ENCODE assay signal across 27 cellular contexts in the genomic region with DNA sequence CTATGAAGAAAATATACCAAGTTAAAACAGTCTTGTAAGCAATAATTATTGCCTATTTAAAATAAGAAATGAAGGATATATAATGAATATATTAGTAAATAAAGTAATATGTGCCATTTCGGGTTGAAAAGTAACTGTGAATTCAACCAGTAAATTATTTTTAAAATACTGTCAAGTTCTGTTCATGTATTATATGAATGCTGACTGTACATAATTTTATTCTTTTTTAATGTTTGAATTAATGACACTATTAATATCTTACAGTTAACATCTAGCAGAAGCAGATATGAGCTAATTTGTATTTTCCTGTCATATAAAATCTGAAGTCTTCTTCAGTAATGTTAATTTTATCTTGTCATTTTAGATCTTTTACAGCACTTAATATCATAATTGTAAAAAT.
"Had no signal": no experiment of that assay in that cellular context is flagged by ENCODE, and none has a peak within 500 bp of the region (broad histone marks: within the 10 kb centered on the region; RNA-seq: fewer than 3 reads in every experiment).

No MANE protein-coding gene starts in this region.

- H3K27me3 ChIP-seq: stomach, suprapubic skin, testis, thyroid gland, tibial artery, tibial nerve, transverse colon, upper lobe of left lung, upper lobe of right lung, uterus, vagina had no signal

- H3K36me3 ChIP-seq: stomach, suprapubic skin, thoracic aorta, thyroid gland, tibial artery, tibial nerve, transverse colon, upper lobe of left lung, upper lobe of right lung, uterus, vagina had no signal

- H3K27ac ChIP-seq: stomach, suprapubic skin, testis, thoracic aorta, thyroid gland, tibial artery, tibial nerve, transverse colon, upper lobe of left lung, upper lobe of right lung, uterus, vagina had no signal

- H3K4me3 ChIP-seq: stomach, suprapubic skin, testis, thoracic aorta, thyroid gland, tibial artery, tibial nerve, transverse colon, upper lobe of left lung, upper lobe of right lung, uterus, vagina had no signal

- ATAC-seq: stimulated activated effector memory CD8-positive, alpha-beta T cell treated with anti-CD3 and anti-CD28 coated beads, Interleukin-12 subunit alpha, Interleukin-12 subunit beta, amount 100 ng/mL, for 72 hours; stimulated activated memory B cell treated with anti-CD40 and anti-IgM and Interleukin-4, amounts not matched to agents 10 μg/mL and 1 μg/mL and 100 μg/mL, for 72 hours; stimulated activated naive B cell treated with anti-CD40 and anti-IgM and Interleukin-4, amounts not matched to agents 10 μg/mL and 1 μg/mL and 100 μg/mL, for 72 hours; stimulated activated naive CD8-positive, alpha-beta T cell treated with anti-CD3 and anti-CD28 coated beads, Interleukin-15, amount 100 ng/mL, for 72 hours; stimulated activated naive CD8-positive, alpha-beta T cell treated with anti-CD3 and anti-CD28 coated beads, Interleukin-15, Interleukin-2, amounts not matched to agents 100 U/mL and 50 U/mL, for 24 hours; upper lobe of right lung had no signal

- H3K9me3 ChIP-seq: stomach, suprapubic skin, testis, thoracic aorta, thyroid gland, tibial artery, tibial nerve, transverse colon, upper lobe of left lung, upper lobe of right lung, uterus, vagina had no signal

- DNase-seq: stimulated activated CD4-positive, alpha-beta T cell treated with anti-CD3 and anti-CD28 coated beads, Interleukin-2, amount 100 ng/mL, for 48 hours; stimulated activated CD4-positive, alpha-beta T cell treated with anti-CD3 and anti-CD28 coated beads, Interleukin-4, amount 100 ng/mL, for 1 hour; stimulated activated CD4-positive, alpha-beta T cell treated with anti-CD3 and anti-CD28 coated beads, Interleukin-4, amount 100 ng/mL, for 24 hours; stimulated activated CD4-positive, alpha-beta T cell treated with anti-CD3 and anti-CD28 coated beads, Interleukin-4, amount 100 ng/mL, for 4 hours; stimulated activated CD8-positive, alpha-beta memory T cell treated with anti-CD3 and anti-CD28 coated beads, Interleukin-4, amount 100 ng/mL, for 48 hours; stimulated activated naive B cell treated with anti-CD40 and anti-IgM and Interleukin-4, amounts not matched to agents 10 μg/mL and 1 μg/mL and 100 μg/mL, for 72 hours; stimulated activated naive CD4-positive, alpha-beta T cell; stimulated activated naive CD4-positive, alpha-beta T cell treated with Interleukin-2 at 50 U/mL for 16 hours; stimulated activated naive CD8-positive, alpha-beta T cell treated with anti-CD3 and anti-CD28 coated beads, Interleukin-15, amount 100 ng/mL, for 72 hours; stimulated activated naive CD8-positive, alpha-beta T cell treated with anti-CD3 and anti-CD28 coated beads, Interleukin-15, Interleukin-2, amounts not matched to agents 100 U/mL and 50 U/mL, for 24 hours; stomach; substantia nigra; testis; thyroid gland; tibial artery; transverse colon; trophoblast cell; upper lobe of left lung; upper lobe of right lung; uterus had no signal

- H3K4me1 ChIP-seq: stomach, suprapubic skin, testis, thyroid gland, tibial artery, tibial nerve, transverse colon, upper lobe of left lung, upper lobe of right lung, uterus, vagina had no signal

- FAIRE-seq: urothelium cell line had no signal
